In the genomic region with DNA sequence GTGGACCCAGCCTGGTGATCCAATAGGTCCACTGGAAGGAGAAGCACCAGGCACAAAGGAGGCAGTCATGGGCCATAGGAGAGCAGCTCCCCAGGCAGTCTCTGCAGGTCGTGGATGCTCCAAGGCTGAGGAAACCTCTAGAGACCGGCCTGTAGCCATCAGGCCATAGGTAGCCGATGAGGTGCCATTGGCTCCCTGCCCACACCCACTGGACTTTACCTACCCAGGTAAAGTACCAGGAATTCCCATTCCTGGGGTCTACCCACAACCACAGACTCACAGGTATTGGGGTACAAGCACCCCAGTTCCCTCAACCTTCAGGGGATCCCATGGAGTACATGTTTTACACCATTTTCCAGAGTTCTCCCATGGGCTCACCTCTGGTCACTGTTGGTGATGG, we compare ENCODE assay signal across 11 cellular contexts.
"Had no signal": no experiment of that assay in that cellular context is flagged by ENCODE, and none has a peak within 500 bp of the region (broad histone marks: within the 10 kb centered on the region; RNA-seq: fewer than 3 reads in every experiment).

No MANE protein-coding gene starts in this region.

- H3K4me1 ChIP-seq: HAP-1 had no signal

- ATAC-seq: GM23338, HCT116 had no signal

- H3K27ac ChIP-seq: GM23248 had no signal

- H3K4me1 Mint-ChIP-seq: GM23338, H9 had no signal

- FAIRE-seq: H1, H54 had no signal

- H3K9me3 ChIP-seq: HAP-1 had no signal

- H3K4me3 Mint-ChIP-seq: GM23338, H9, HFFc6 had no signal

- H3K36me3 ChIP-seq: HAP-1 had no signal

- H3K27ac Mint-ChIP-seq: GM23338, H9, HFFc6 had no signal

- DNase-seq: GM23248, GOT3, H7, H9, HCEC 1CT, HFFc6 had no signal

- H3K4me3 ChIP-seq: GM23248, GM23338, HAP-1 had no signal
